Comparison of ENCODE assay signal across 2 cellular contexts in genomic region chr13:41133951-41134350, GRCh38.
TF ChIP-seq lines count a peak whose summit lies in the region.

No MANE protein-coding gene starts in this region.

TF ChIP-seq in GM12878, 131 proteins besides CTCF, POLR2A, EP300 and RAD21 (continued from another document):
- no peak for TF ChIP-seq TAF1 (IDR thresholded peaks at IDR 0.05; ENCODE audit: borderline replicate concordance, low read depth, low read length)
- no peak for TF ChIP-seq TCF7 (IDR thresholded peaks at IDR 0.05; ENCODE audit: borderline replicate concordance)
- no peak for TF ChIP-seq CHD1 (IDR thresholded peaks at IDR 0.05; ENCODE audit: low read depth, low read length)
- TF ChIP-seq IRF5 (IDR thresholded peaks at IDR 0.05; ENCODE audit: borderline replicate concordance) = no peak
- TF ChIP-seq NFYA (IDR thresholded peaks at IDR 0.05; ENCODE audit: borderline replicate concordance, low read depth, low read length) = no peak
- TF ChIP-seq ZBED1 (IDR thresholded peaks at IDR 0.05; ENCODE audit: borderline replicate concordance) = no peak
- TF ChIP-seq SUPT20H (IDR thresholded peaks at IDR 0.05; ENCODE audit: borderline replicate concordance, control insufficient read depth, low read depth, low read length) = no peak
TF ChIP-seq in GM12878: peak in this region for 0.

TF ChIP-seq in neural cell, 6 proteins besides CTCF, POLR2A, EP300 and RAD21 (continued from another document):
- TF ChIP-seq SMC3 (conservative IDR thresholded peaks at IDR 0.05; ENCODE audit: poor library complexity) = no peak
TF ChIP-seq in neural cell: peak in this region for 0.
